ENCODE assay signal across 8 cellular contexts in genomic region chr2:224485081-224486014, GRCh38.
DNase-seq lines count a peak whose midpoint lies in the region; ATAC-seq and TF ChIP-seq lines count a peak whose summit lies in the region.
"Not testable (repeated sequence)": the region's sequence is repeated elsewhere in the genome, so short reads cannot be mapped to it uniquely, and the experiment has no call there.

No MANE protein-coding gene starts in this region.

- H2AK5ac ChIP-seq in mesendoderm (ENCODE audit: low read length) = not testable (repeated sequence)

- not testable (repeated sequence) for H3K4me3 Mint-ChIP-seq in T-helper 17 cell

- not testable (repeated sequence) for H4K5ac ChIP-seq in mesendoderm (ENCODE audit: low read length)

- H3K18ac ChIP-seq in mesendoderm (ENCODE audit: low read length) = peak overlapping the region; percentile 53

- not testable (repeated sequence) for H3K4me1 ChIP-seq in colonic mucosa; right cardiac atrium (ENCODE audit: control insufficient read depth, insufficient read depth, low read length); mesendoderm (ENCODE audit: control insufficient read depth, low read depth, low read length)

- not testable (repeated sequence) for H4K8ac ChIP-seq in mesendoderm (ENCODE audit: low read depth, low read length)

- H3K27ac Mint-ChIP-seq in T-helper 17 cell = peak overlapping the region; percentile 51

- ATAC-seq in T-helper 17 cell = not testable (repeated sequence)
- peak; percentile 40 to 52 for ATAC-seq in right cardiac atrium

- not testable (repeated sequence) for H3K27me3 Mint-ChIP-seq in T-helper 17 cell

- not testable (repeated sequence) for H3K4me3 ChIP-seq in colonic mucosa; right cardiac atrium (ENCODE audit: low read length); mesendoderm (ENCODE audit: low read length); skin epidermis

- peak; percentile 20 for DNase-seq in AG08395 (ENCODE audit: low spot score)
- DNase-seq in GOT3 (lab: John Stamatoyannopoulos, UW) = peak; percentile 4
- peak; percentile 8 for DNase-seq in NCI-H2107 treated with DMSO at 0.1 percent for 48 hours (lab: John Stamatoyannopoulos, UW; ENCODE audit: unreplicated experiment)
- not testable (repeated sequence) for DNase-seq in T-helper 17 cell
- DNase-seq in colonic mucosa = peak; percentile 92
- DNase-seq in right cardiac atrium = peak; percentile 18 to 38 (median 36)
- peak; percentile 98 for DNase-seq in mesendoderm

- H3K4ac ChIP-seq in mesendoderm (ENCODE audit: low read depth, low read length) = peak overlapping the region; percentile 41

- intact Hi-C loops in colonic mucosa (cut with DNase I); right cardiac atrium (cut with DNase I): not testable (repeated sequence)

- not testable (repeated sequence) for H2BK15ac ChIP-seq in mesendoderm (replicated peaks; ENCODE audit: low read depth)

- not testable (repeated sequence) for H3K36me3 ChIP-seq in colonic mucosa; mesendoderm (ENCODE audit: control insufficient read depth, insufficient read depth, low read length)

- not testable (repeated sequence) for H3K27me3 ChIP-seq in colonic mucosa; right cardiac atrium (ENCODE audit: control insufficient read depth, insufficient read depth); mesendoderm (ENCODE audit: insufficient read depth, low read length, poor library complexity)

- H2BK120ac ChIP-seq in mesendoderm (ENCODE audit: low read depth, low read length) = not testable (repeated sequence)

- WGBS in right cardiac atrium = 78% methylated on average over 18 of the region's 18 CpGs
- WGBS in mesendoderm (ENCODE audit: extremely low coverage, insufficient coverage, low lambda C conversion rate) = no CpG with 5 or more reads among the region's 18 CpGs

- not testable (repeated sequence) for H3K9ac ChIP-seq in colonic mucosa (ENCODE audit: low read depth in 2 of 2, low read length in 2 of 2)
- H3K9ac ChIP-seq in mesendoderm (ENCODE audit: low read length) = peak overlapping the region; percentile 44

- H3K4me1 Mint-ChIP-seq in T-helper 17 cell = peaks cover 28% of the 10 kb centered on the region

- H3K23ac ChIP-seq in mesendoderm (ENCODE audit: low read length) = not testable (repeated sequence)

- not testable (repeated sequence) for H3K9me3 ChIP-seq in T-helper 17 cell (ENCODE audit: control insufficient read depth, low read length, poor library complexity, severe bottlenecking); colonic mucosa; right cardiac atrium (ENCODE audit: control insufficient read depth, low read length)

- H3K27ac ChIP-seq in colonic mucosa = peak overlapping the region; percentile 78
- not testable (repeated sequence) for H3K27ac ChIP-seq in right cardiac atrium (ENCODE audit: low read length)
- H3K27ac ChIP-seq in mesendoderm (ENCODE audit: low read depth, low read length) = peak overlapping the region; percentile 62
- peak overlapping the region in 11 of 21 experiments; percentile 8 to 77 (median 43) for H3K27ac ChIP-seq in skin epidermis

- not testable (repeated sequence) for H3K4me2 ChIP-seq in mesendoderm (ENCODE audit: low read length)

- H3K79me2 ChIP-seq in mesendoderm (ENCODE audit: control insufficient read depth, insufficient read depth, low read length) = not testable (repeated sequence)

- H2BK5ac ChIP-seq in mesendoderm (ENCODE audit: low read length) = peak overlapping the region; percentile 72

- peak overlapping the region; percentile 69 for H3K56ac ChIP-seq in mesendoderm (ENCODE audit: low read length)

- TF ChIP-seq CTCF in colonic mucosa (IDR thresholded peaks at IDR 0.05) = not testable (repeated sequence)

- H3K36me3 Mint-ChIP-seq in T-helper 17 cell (ENCODE audit: low read depth) = peaks cover 10% of the 10 kb centered on the region

- not testable (repeated sequence) for H3K79me1 ChIP-seq in mesendoderm (ENCODE audit: low read length)
